ENCODE assay signal across 10 cellular contexts in the genomic region with DNA sequence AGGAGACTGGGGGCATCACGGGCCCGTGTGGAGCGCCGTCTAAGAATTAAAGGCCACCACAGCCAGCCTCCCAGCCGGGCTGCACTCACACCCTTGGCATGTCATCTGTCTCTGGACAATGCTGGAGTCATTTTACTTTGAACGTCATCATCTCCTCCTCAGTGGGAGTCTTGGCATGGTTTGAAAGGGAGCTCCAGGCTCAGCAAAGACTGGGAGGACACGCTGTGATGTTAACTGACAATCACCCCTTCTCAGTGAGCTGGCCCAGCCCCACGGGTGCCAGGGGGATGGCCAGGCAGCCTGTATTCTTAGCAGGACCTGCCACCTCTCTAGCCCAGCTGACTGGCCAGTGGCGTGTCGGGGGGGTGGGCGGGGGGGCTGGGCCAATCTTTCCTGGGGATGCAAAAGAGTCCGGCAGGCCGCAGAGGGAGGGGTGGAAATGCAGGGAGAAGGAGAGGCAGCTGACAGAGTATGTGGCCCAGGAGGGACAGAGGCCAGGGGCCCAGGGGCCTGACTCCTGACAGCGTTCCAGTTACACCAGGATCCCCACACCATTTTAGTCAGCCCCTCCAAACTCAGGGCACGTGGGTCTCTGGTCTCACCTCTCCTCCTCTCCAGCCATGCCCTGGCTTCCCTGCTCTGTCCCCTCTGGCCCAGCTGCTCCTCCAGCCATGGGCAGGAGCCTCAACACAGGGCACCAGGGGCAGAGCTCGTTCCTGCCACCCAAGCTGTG.
DNase-seq lines count a peak whose midpoint lies in the region; ATAC-seq and FAIRE-seq lines count a peak whose summit lies in the region.
"Had no signal": no experiment of that assay in that cellular context is flagged by ENCODE, and none has a peak within 500 bp of the region (broad histone marks: within the 10 kb centered on the region; RNA-seq: fewer than 3 reads in every experiment).

No MANE protein-coding gene starts in this region.

- H3K36me3 Mint-ChIP-seq in activated naive CD4-positive, alpha-beta T cell treated with anti-CD3 and anti-CD28 coated beads for 36 hours (ENCODE audit: low read depth) = peaks cover 17% of the 10 kb centered on the region
- H3K36me3 Mint-ChIP-seq in activated T-helper 17 cell treated with anti-CD3 and anti-CD28 coated beads, Interleukin-2, amount 50 U/mL, for 72 hours (ENCODE audit: low read depth) = peaks cover 25% of the 10 kb centered on the region

- H3K27ac Mint-ChIP-seq in activated naive CD4-positive, alpha-beta T cell treated with anti-CD3 and anti-CD28 coated beads for 36 hours = peak overlapping the region; percentile 68
- H3K27ac Mint-ChIP-seq in activated T-helper 17 cell treated with anti-CD3 and anti-CD28 coated beads, Interleukin-2, amount 50 U/mL, for 72 hours = peak overlapping the region; percentile 80

- peak; percentile 6 for ATAC-seq in activated T-helper 17 cell treated with anti-CD3 and anti-CD28 coated beads, Interleukin-2, amount 50 U/mL, for 72 hours (replicated peaks)
- no peak for ATAC-seq in left ventricle myocardium superior

- FAIRE-seq in frontal cortex (lab: Jason Lieb, UNC) = no peak

- intact Hi-C loops in activated naive CD4-positive, alpha-beta T cell treated with anti-CD3 and anti-CD28 coated beads for 36 hours (cut with micrococcal nuclease) = no loop called here
- intact Hi-C loops in left ventricle myocardium superior (cut with micrococcal nuclease) = no loop called here

- H3K27me3 Mint-ChIP-seq in activated naive CD4-positive, alpha-beta T cell treated with anti-CD3 and anti-CD28 coated beads for 36 hours (ENCODE audit: low read depth) = no peaks in the 10 kb centered on the region
- H3K27me3 Mint-ChIP-seq in activated T-helper 17 cell treated with anti-CD3 and anti-CD28 coated beads, Interleukin-2, amount 50 U/mL, for 72 hours = no peaks in the 10 kb centered on the region

- DNase-seq in activated naive CD4-positive, alpha-beta T cell treated with anti-CD3 and anti-CD28 coated beads for 36 hours = no peak
- DNase-seq in activated naive CD4-positive, alpha-beta T cell treated with Interleukin-2 at 50 U/mL for 16 hours = no peak
- DNase-seq in frontal cortex (ENCODE audit: low spot score in 2 of 2) (peak; percentile 22 to 56), substantia nigra (lab: John Stamatoyannopoulos, UW) (peak in 25 of 49 donors; percentile 13 to 67 (median 45)), left ventricle myocardium superior (no peak), NCI-H510A treated with DMSO at 0.1 percent for 48 hours (lab: John Stamatoyannopoulos, UW) (no peak), NCI-H1694 treated with DMSO at 0.1 percent for 48 hours (lab: John Stamatoyannopoulos, UW) (no peak)
- DNase-seq: Caco-2, Kasumi-1 had no signal

- peak overlapping the region; percentile 42 for H3K27ac ChIP-seq in substantia nigra (ENCODE audit: low read depth, low read length, poor library complexity, severe bottlenecking)

- no peaks in the 10 kb centered on the region for H3K9me3 Mint-ChIP-seq in activated naive CD4-positive, alpha-beta T cell treated with anti-CD3 and anti-CD28 coated beads for 36 hours
- H3K9me3 Mint-ChIP-seq in activated T-helper 17 cell treated with anti-CD3 and anti-CD28 coated beads, Interleukin-2, amount 50 U/mL, for 72 hours = no peaks in the 10 kb centered on the region

- no peak overlapping the region for H3K4me3 Mint-ChIP-seq in activated naive CD4-positive, alpha-beta T cell treated with anti-CD3 and anti-CD28 coated beads for 36 hours
- H3K4me3 Mint-ChIP-seq in activated T-helper 17 cell treated with anti-CD3 and anti-CD28 coated beads, Interleukin-2, amount 50 U/mL, for 72 hours = peak overlapping the region; percentile 44

- H3K4me1 Mint-ChIP-seq in activated naive CD4-positive, alpha-beta T cell treated with anti-CD3 and anti-CD28 coated beads for 36 hours (ENCODE audit: low read depth) = peaks cover 78% of the 10 kb centered on the region
- peaks cover 59% of the 10 kb centered on the region for H3K4me1 Mint-ChIP-seq in activated T-helper 17 cell treated with anti-CD3 and anti-CD28 coated beads, Interleukin-2, amount 50 U/mL, for 72 hours

- CTCF ChIA-PET in activated naive CD4-positive, alpha-beta T cell treated with anti-CD3 and anti-CD28 coated beads for 36 hours (lab: Charles Lee) = interaction anchor here (1.3 kb wide), 1 partner anchor 39 kb away, joined by 3 read pairs; no protein-coding TSS in a partner anchor

Comparison
In these comparisons a context has a peak if more than half of its experiments do, and no peak if none do; other contexts are left out.
1. DNase-seq: peak in frontal cortex (2 of 2) and substantia nigra (25 of 49); none in activated naive CD4-positive, alpha-beta T cell treated with anti-CD3 and anti-CD28 coated beads for 36 hours (single experiment), activated naive CD4-positive, alpha-beta T cell treated with Interleukin-2 at 50 U/mL for 16 hours (single experiment), left ventricle myocardium superior (single experiment), NCI-H510A treated with DMSO at 0.1 percent for 48 hours (single experiment) and NCI-H1694 treated with DMSO at 0.1 percent for 48 hours (single experiment).